8 cellular contexts compared by ENCODE assay signal in the genomic region with DNA sequence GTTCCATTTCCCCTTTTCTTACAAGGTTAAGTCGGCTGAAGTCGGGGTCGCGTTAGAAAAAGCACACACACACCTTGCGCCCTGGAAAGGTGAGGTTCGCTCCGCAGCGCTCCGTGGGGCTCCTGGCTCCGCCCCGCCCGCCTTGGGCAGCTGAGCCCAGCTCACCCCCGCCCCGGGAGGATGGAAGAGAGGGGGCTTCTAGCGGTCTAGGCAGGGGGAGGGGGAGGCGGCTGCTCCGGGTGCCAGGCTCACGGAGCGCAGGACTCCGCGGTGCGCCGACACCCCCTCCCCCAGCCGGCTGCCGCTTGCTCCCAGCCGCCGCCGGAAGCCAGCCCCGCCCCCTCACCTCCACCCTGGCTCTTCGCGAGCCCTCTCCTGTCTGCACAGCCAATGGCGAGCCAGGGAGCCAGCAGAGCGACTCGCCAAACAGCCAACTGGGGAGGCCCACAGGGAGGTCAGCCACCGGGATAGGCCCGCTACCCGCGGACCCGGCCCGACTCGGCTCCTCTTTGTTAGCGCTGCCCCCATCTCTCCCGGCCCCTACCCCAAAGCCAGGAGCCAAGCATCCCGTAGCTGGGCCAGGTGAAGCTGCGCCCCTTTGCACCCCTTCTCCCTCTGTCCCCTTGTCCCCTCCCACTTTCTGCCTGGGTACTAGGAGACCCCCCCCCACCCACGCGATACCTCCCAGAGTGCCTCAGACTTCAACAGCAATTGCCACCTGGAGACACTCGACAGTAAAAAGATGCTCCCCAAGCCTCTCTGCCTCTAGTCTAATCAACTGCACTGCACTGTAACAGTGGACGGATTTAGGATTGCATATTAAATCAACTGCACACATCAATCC. TPM values are rescaled to one million over a fixed set of nuclear protein-coding genes. Genes with fewer than 3 reads are reported as not detected.
DNase-seq lines count a peak whose midpoint lies in the region; ATAC-seq and TF ChIP-seq lines count a peak whose summit lies in the region.

No MANE protein-coding gene starts in this region.

- H3K9ac ChIP-seq in IMR-90 (ENCODE audit: low read depth, low read length), result peak overlapping the region; percentile 79
- peak overlapping the region; percentile 87 for H3K9ac ChIP-seq in mucosa of stomach (ENCODE audit: low read length)

- peak overlapping the region; percentile 17; the same call in 1 of the 3 replicates for H2BK15ac ChIP-seq in IMR-90 (ENCODE audit: low read depth, low read length)

- H3K4me1 ChIP-seq in IMR-90 (ENCODE audit: control insufficient read depth, insufficient read depth, low read length) (peaks cover 8% of the 10 kb centered on the region; the same call in 1 of the 2 replicates), OCI-LY7 (ENCODE audit: insufficient read depth, low read length, poor library complexity, severe bottlenecking) (peaks cover 33% of the 10 kb centered on the region), esophagus (ENCODE audit: control insufficient read depth in 2 of 2, insufficient read depth in 2 of 2, low read length in 1 of 2) (no peaks in the 10 kb centered on the region), mucosa of stomach (ENCODE audit: control insufficient read depth, insufficient read depth, low read length) (peaks cover 24% of the 10 kb centered on the region)

- BruUV-seq in IMR-90 (replicated peaks; lab: Mats Ljungman, UMichigan) (no TSS peak), OCI-LY7 (replicated peaks; lab: Mats Ljungman, UMichigan) (no TSS peak)

- peak overlapping the region; percentile 69 to 99 for H4K8ac ChIP-seq in IMR-90 (ENCODE audit: low read depth in 2 of 2, low read length in 2 of 2)

- H2BK120ac ChIP-seq in IMR-90 (ENCODE audit: low read depth, low read length), result peak overlapping the region; percentile 82

- peak overlapping the region; percentile 96 for H2AFZ ChIP-seq in IMR-90 (replicated peaks; ENCODE audit: low read length, poor library complexity)
- peak overlapping the region; percentile 45 for H2AFZ ChIP-seq in OCI-LY7 (ENCODE audit: low read length)

- DNase-seq in DMS 273 treated with DMSO at 0.1 percent for 48 hours (lab: John Stamatoyannopoulos, UW) (peak; percentile 93), IMR-90 (peak; percentile 96), OCI-LY7 (ENCODE audit: low spot score) (peak; percentile 97)
- peak; percentile 92 for DNase-seq in activated T-cell treated with anti-CD3 and anti-CD28 coated beads, Interleukin-2, amount 50 U/mL, for 1 hour
- peak; percentile 97 for DNase-seq in stimulated activated CD8-positive, alpha-beta memory T cell treated with anti-CD3 and anti-CD28 coated beads, Interleukin-4, amount 100 ng/mL, for 48 hours

- no peaks in the 10 kb centered on the region for H3K9me2 ChIP-seq in OCI-LY7 (ENCODE audit: insufficient read depth, low read length)

- peak overlapping the region; percentile 95 for H3K4ac ChIP-seq in IMR-90 (ENCODE audit: low read depth, low read length)

- H4K20me1 ChIP-seq in IMR-90 (ENCODE audit: insufficient read depth, low read length) (peaks cover 22% of the 10 kb centered on the region), OCI-LY7 (ENCODE audit: insufficient read depth, low read length) (peaks cover 3% of the 10 kb centered on the region; the same call in 1 of the 2 replicates)

- POLR2A ChIA-PET in IMR-90 (lab: Charles Lee; ENCODE audit: unreplicated experiment) (interaction anchor here (0.6 kb wide), 1 partner anchor 17 kb away, joined by 8 read pairs; no protein-coding TSS in a partner anchor), OCI-LY7 (lab: Charles Lee) (interaction anchor here (0.6 to 2.6 kb wide), 7 partner anchors 11 to 138 kb away, joined by 3 to 14 read pairs (median 4); partner anchors contain the start of genes ERAL1 and FAM222B)

- TF ChIP-seq CTCF in IMR-90 (conservative IDR thresholded peaks at IDR 0.05; ENCODE audit: low read depth, low read length) (no peak), OCI-LY7 (conservative IDR thresholded peaks at IDR 0.05; ENCODE audit: low read length) (no peak)

- H3K14ac ChIP-seq in IMR-90 (replicated peaks; ENCODE audit: low read depth, low read length), result peak overlapping the region; percentile 96

- CTCF ChIA-PET in IMR-90 (lab: Yijun Ruan, JAX) (interaction anchor here (0.5 kb wide), 1 partner anchor 11 kb away, joined by 4 read pairs; no protein-coding TSS in a partner anchor), OCI-LY7 (lab: Charles Lee; ENCODE audit: unreplicated experiment) (no interaction called here)

- H4K5ac ChIP-seq in IMR-90 (ENCODE audit: low read depth, low read length), result peak overlapping the region; percentile 92

- peaks cover 12 to 64% of the 10 kb centered on the region in 2 experiments for H3K79me1 ChIP-seq in IMR-90 (ENCODE audit: low read depth in 1 of 2, low read length in 2 of 2)

- H3K27ac ChIP-seq in IMR-90 (ENCODE audit: insufficient read depth, low read length) (peak overlapping the region; percentile 96), OCI-LY7 (ENCODE audit: low read depth, low read length, poor library complexity, severe bottlenecking) (peak overlapping the region; percentile 70), esophagus (ENCODE audit: low read depth in 2 of 2, low read length in 1 of 2) (peak overlapping the region; percentile 95 to 96)

- intact Hi-C loops in IMR-90 (cut with micrococcal nuclease) (loop anchor here (10.0 kb wide), 1 partner anchor 48 kb away; no protein-coding TSS in a partner anchor), OCI-LY7 (cut with micrococcal nuclease; ENCODE audit: unreplicated experiment) (loop anchor here (5.0 kb wide), 1 partner anchor 50 kb away; no protein-coding TSS in a partner anchor)

- peak overlapping the region; percentile 89 for H2BK5ac ChIP-seq in IMR-90 (ENCODE audit: low read depth, low read length, poor library complexity, severe bottlenecking)

- TF ChIP-seq RAD21 in IMR-90 (IDR thresholded peaks at IDR 0.05; ENCODE audit: low read length), result no peak

- peak; percentile 97 for ATAC-seq in GM21529 (IDR thresholded peaks at IDR 0.05; ENCODE audit: unreplicated experiment)
- peak; percentile 99 for ATAC-seq in IMR-90 (ENCODE audit: low read depth)

- peak overlapping the region; percentile 83 for H2AK9ac ChIP-seq in IMR-90 (replicated peaks; ENCODE audit: low read depth, low read length, poor library complexity)

- H3K4me2 ChIP-seq in IMR-90 (ENCODE audit: low read depth, low read length) (peak overlapping the region; percentile 93), OCI-LY7 (ENCODE audit: low read length) (peak overlapping the region; percentile 96)

- H3K9me3 ChIP-seq in IMR-90 (ENCODE audit: control insufficient read depth, insufficient read depth, low read length) (no peaks in the 10 kb centered on the region), OCI-LY7 (ENCODE audit: low read length) (no peaks in the 10 kb centered on the region), esophagus (ENCODE audit: control insufficient read depth in 2 of 2, insufficient read depth in 1 of 2, low read depth in 1 of 2, low read length in 1 of 2) (no peaks in the 10 kb centered on the region), mucosa of stomach (ENCODE audit: control insufficient read depth, low read length) (no peaks in the 10 kb centered on the region)

- 0 out of 2 replicates have a peak, but pooled peaks cover 1% of the 10 kb centered on the region for H3K9me1 ChIP-seq in IMR-90 (ENCODE audit: insufficient read depth, low read length)

- peak overlapping the region; percentile 91 for H2AK5ac ChIP-seq in IMR-90 (ENCODE audit: low read depth, low read length)

- peak overlapping the region; percentile 88; the same call in 1 of the 2 replicates for H3K23ac ChIP-seq in IMR-90 (ENCODE audit: low read depth, low read length)

- H3K36me3 ChIP-seq in IMR-90 (ENCODE audit: control insufficient read depth, insufficient read depth, low read length), result no peaks in the 10 kb centered on the region
- H3K36me3 ChIP-seq in OCI-LY7 (ENCODE audit: insufficient read depth, low read length), result no peaks in the 10 kb centered on the region
- no peaks in the 10 kb centered on the region for H3K36me3 ChIP-seq in esophagus (ENCODE audit: control insufficient read depth in 2 of 2, insufficient read depth in 2 of 2, low read length in 1 of 2)
- no peaks in the 10 kb centered on the region for H3K36me3 ChIP-seq in mucosa of stomach (ENCODE audit: control insufficient read depth, insufficient read depth, low read length)

- peak overlapping the region; percentile 89 for H3K18ac ChIP-seq in IMR-90 (ENCODE audit: low read depth, low read length)

- H3K56ac ChIP-seq in IMR-90 (ENCODE audit: extremely low read depth, insufficient read depth, low read length), result peak overlapping the region; percentile 69

- H3K79me2 ChIP-seq in OCI-LY7 (ENCODE audit: insufficient read depth, low read depth, low read length), result peaks cover 36% of the 10 kb centered on the region; the same call in 1 of the 2 replicates

- H3K4me3 ChIP-seq in IMR-90 (ENCODE audit: insufficient read depth, low read depth, low read length) (peak overlapping the region; percentile 82), OCI-LY7 (ENCODE audit: low read depth, low read length, poor library complexity, severe bottlenecking) (peak overlapping the region; percentile 75), esophagus (ENCODE audit: low read depth in 1 of 2, low read length in 2 of 2) (peak overlapping the region; percentile 79 to 90), mucosa of stomach (ENCODE audit: low read length) (peak overlapping the region; percentile 89)

- in situ Hi-C loops in IMR-90 (cut with MboI; ENCODE audit: low sequenced_read_pairs), result no loop called here

- TF ChIP-seq POLR2A in IMR-90 (IDR thresholded peaks at IDR 0.05; ENCODE audit: low read depth, low read length), result peak; percentile 72

- WGBS in IMR-90 (ENCODE audit: extremely low coverage in 2 of 2, insufficient read length in 1 of 2), 2 experiments, result 13% methylated on average over 3 of the region's 49 CpGs; no CpG with 5 or more reads in 1 of the 2 experiments
- WGBS in esophagus, 2 donors, result 1% methylated on average over 38 to 49 of the region's 49 CpGs

- dilution Hi-C loops in IMR-90 (cut with HindIII; ENCODE audit: low sequenced_read_pairs, unreplicated experiment), result no loop called here

- H4K91ac ChIP-seq in IMR-90 (ENCODE audit: insufficient read depth, low read depth, low read length), result peak overlapping the region; percentile 95

- no peak overlapping the region for H2BK20ac ChIP-seq in IMR-90 (ENCODE audit: low read depth, low read length)

- H3K27me3 ChIP-seq in IMR-90 (ENCODE audit: control insufficient read depth, insufficient read depth, low read length) (no peaks in the 10 kb centered on the region), esophagus (ENCODE audit: control insufficient read depth in 1 of 2, insufficient read depth in 2 of 2, low read length in 2 of 2) (no peaks in the 10 kb centered on the region), mucosa of stomach (ENCODE audit: control insufficient read depth, insufficient read depth, low read length) (no peaks in the 10 kb centered on the region)

RNA-seq across cellular contexts. Expression of gene FAM222B, which starts 30.2 kb away (rescaled TPM):
- 2.2 and 2.5 TPM in 2 replicates for total RNA-seq in IMR-90 (2012; rRNA removed)
- 10.8 and 11.4 TPM in 2 replicates for polyA plus RNA-seq in IMR-90 (2012; rRNA removed)
- polyA plus RNA-seq in IMR-90 (2012; cell fraction: cytosol; rRNA removed), result 9.8 and 15.2 TPM in 2 replicates
- 26.2 and 26.3 TPM in 2 replicates for polyA plus RNA-seq in IMR-90 (2012; cell fraction: nucleus; rRNA removed; ENCODE audit: low replicate concordance)
- 4.0 and 4.6 TPM in 2 replicates for total RNA-seq in OCI-LY7 (2014; rRNA removed; shearing (Covaris generic))
- 15.2 and 19.7 TPM in 2 replicates for total RNA-seq in OCI-LY7 (2022)
- 1 to 10 TPM; 5.6 to 7.3 TPM for polyA plus RNA-seq in esophagus

RNA-seq across cellular contexts. Expression of gene ERAL1, which starts 42.5 kb away (rescaled TPM):
- 25.8 and 34.1 TPM in 2 replicates for total RNA-seq in IMR-90 (2012; rRNA removed)
- polyA plus RNA-seq in IMR-90 (2012; rRNA removed), result 62.3 and 71.3 TPM in 2 replicates
- polyA plus RNA-seq in IMR-90 (2012; cell fraction: cytosol; rRNA removed), result 66.0 and 115 TPM in 2 replicates
- 53.6 and 107 TPM in 2 replicates for polyA plus RNA-seq in IMR-90 (2012; cell fraction: nucleus; rRNA removed; ENCODE audit: low replicate concordance)
- 25.0 and 30.8 TPM in 2 replicates for total RNA-seq in OCI-LY7 (2014; rRNA removed; shearing (Covaris generic))
- total RNA-seq in OCI-LY7 (2022), result 58.0 and 62.1 TPM in 2 replicates
- polyA plus RNA-seq in esophagus, result 10 to 100 TPM; 24.0 to 32.4 TPM

Comparison
In these comparisons a context has a peak if more than half of its experiments do, and no peak if none do; other contexts are left out.
1. Peak in every context shown above with its lines: DNase-seq, ATAC-seq, H3K4me3 ChIP-seq and H3K27ac ChIP-seq.